In the genomic region with DNA sequence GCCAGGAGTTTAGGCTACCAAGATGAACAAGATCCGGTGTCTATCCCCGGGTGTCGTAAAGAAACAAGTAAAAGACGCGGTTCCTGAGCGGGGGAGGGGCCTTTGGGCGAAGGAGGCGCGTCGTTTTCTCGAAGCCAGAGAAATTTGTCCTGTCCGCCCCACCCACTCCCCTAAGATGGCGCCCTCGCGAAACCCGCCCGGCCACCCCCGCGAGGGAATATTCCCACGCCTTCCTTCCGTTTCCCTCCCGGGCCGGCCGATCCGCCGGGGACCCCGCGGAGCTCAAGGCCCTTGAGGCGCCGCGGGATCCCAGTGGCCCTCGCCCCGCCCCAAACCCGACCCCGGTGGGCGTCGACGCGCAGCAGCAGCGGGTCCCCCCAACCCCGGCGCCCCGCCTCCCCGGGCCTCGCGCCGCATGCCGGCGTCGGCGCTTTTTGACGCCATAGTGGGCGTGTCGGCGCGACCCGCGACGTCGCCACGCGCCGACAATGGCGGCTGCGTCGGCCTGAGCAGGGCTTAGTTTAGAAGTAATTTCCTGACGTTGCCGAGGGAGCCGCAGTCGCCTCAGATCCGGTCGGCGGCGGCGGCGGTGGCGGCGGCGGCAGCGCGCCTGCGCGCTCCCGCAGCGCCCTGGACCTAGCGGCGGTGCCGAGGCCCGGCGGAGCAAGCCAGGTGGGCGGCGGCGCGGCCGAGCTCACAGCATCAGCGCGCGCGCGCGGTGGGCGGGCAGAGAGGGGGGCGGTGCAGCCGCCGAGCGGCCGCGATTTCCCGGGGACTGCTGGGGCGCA, we compare ENCODE assay signal across 8 cellular contexts. TPM values are rescaled to one million over a fixed set of nuclear protein-coding genes. Genes with fewer than 3 reads are reported as not detected.
DNase-seq lines count a peak whose midpoint lies in the region; ATAC-seq and TF ChIP-seq lines count a peak whose summit lies in the region.

No MANE protein-coding gene starts in this region.

- no peak overlapping the region for H2BK5ac ChIP-seq in H9 (ENCODE audit: insufficient read length, low read length)

- H3K9me2 ChIP-seq in Loucy (replicated peaks; ENCODE audit: low read depth, low read length) = no peaks in the 10 kb centered on the region

- peak overlapping the region; percentile 86; the same call in 1 of the 2 replicates for H3K14ac ChIP-seq in H9 (ENCODE audit: insufficient read depth, low read length)

- no peak overlapping the region for H4K91ac ChIP-seq in H9 (ENCODE audit: insufficient read length, low read depth, low read length)

- H3K27ac Mint-ChIP-seq in H9 (peak overlapping the region; percentile 83 to 96 (median 90); a peak in 5 of 7 replicates), nephron progenitor cell (peak overlapping the region; percentile 98)

- H3K4ac ChIP-seq in H9 (ENCODE audit: low read depth, low read length) = no peak overlapping the region

- no peak overlapping the region for H2AK5ac ChIP-seq in H9 (ENCODE audit: insufficient read length, low read length)

- H3K36me3 ChIP-seq in Loucy (ENCODE audit: insufficient read depth, low read length) = peaks cover 13% of the 10 kb centered on the region; the same call in 1 of the 2 replicates

- H3K4me2 ChIP-seq in H9 (ENCODE audit: insufficient read depth, insufficient read length, low read length) (peak overlapping the region; percentile 77), Loucy (ENCODE audit: low read depth, low read length, poor library complexity, severe bottlenecking) (peak overlapping the region; percentile 94)

- TF ChIP-seq CTCF in H9 (conservative IDR thresholded peaks at IDR 0.05) (no peak), Loucy (conservative IDR thresholded peaks at IDR 0.05; ENCODE audit: low read length) (no peak), nephron progenitor cell (IDR thresholded peaks at IDR 0.05) (no peak)

- H3K36me3 Mint-ChIP-seq in H9 (ENCODE audit: insufficient read depth in 1 of 3, low read depth in 3 of 3) (peaks cover 7 to 14% (median 12%) of the 10 kb centered on the region in 3 experiments), nephron progenitor cell (ENCODE audit: low read depth) (peaks cover 5% of the 10 kb centered on the region)

- ATAC-seq in stimulated activated naive CD8-positive, alpha-beta T cell treated with anti-CD3 and anti-CD28 coated beads, Interleukin-15, Interleukin-2, amounts not matched to agents 100 U/mL and 50 U/mL, for 24 hours = peak; percentile 86

- no peaks in the 10 kb centered on the region for H3K27me3 ChIP-seq in H9 (ENCODE audit: insufficient read depth, low read length)
- H3K27me3 ChIP-seq in Loucy (ENCODE audit: insufficient read depth, low read length, poor library complexity, severe bottlenecking) = no peaks in the 10 kb centered on the region

- DNase-seq in G401 (ENCODE audit: low spot score) (peak; percentile 75), H9 (peak; percentile 78), fibroblast of the conjunctiva (ENCODE audit: low read depth) (peak; percentile 75), nephron progenitor cell (peak; percentile 83)
- peak; percentile 94 for DNase-seq in activated effector memory CD4-positive, alpha-beta T cell treated with anti-CD3 and anti-CD28 coated beads, Interleukin-2, amount 50 U/mL, for 16 hours
- peak; percentile 84 for DNase-seq in stimulated activated naive CD8-positive, alpha-beta T cell treated with anti-CD3 and anti-CD28 coated beads, Interleukin-15, Interleukin-2, amounts not matched to agents 100 U/mL and 50 U/mL, for 24 hours

- peak overlapping the region; percentile 66 for H3K9ac ChIP-seq in H9 (ENCODE audit: extremely low read depth, insufficient read length, low read length)
- H3K9ac ChIP-seq in Loucy (ENCODE audit: low read depth, low read length, poor library complexity, severe bottlenecking) = peak overlapping the region; percentile 95

- peak; percentile 36; the same call in 1 of the 2 replicates for TF ChIP-seq POLR2A in Raji (IDR thresholded peaks at IDR 0.05; ENCODE audit: insufficient read depth, low read depth, low read length)

- H3K4me3 Mint-ChIP-seq in H9 = peak overlapping the region; percentile 85 to 90
- peak overlapping the region; percentile 87 for H3K4me3 Mint-ChIP-seq in nephron progenitor cell

- no peak overlapping the region for H2BK120ac ChIP-seq in H9 (ENCODE audit: low read depth, low read length, poor library complexity, severe bottlenecking)

- H3K18ac ChIP-seq in H9 (ENCODE audit: insufficient read length, low read depth, low read length) = peak overlapping the region; percentile 79

- H3K4me1 Mint-ChIP-seq in H9 (peaks cover 4 to 7% of the 10 kb centered on the region in 2 experiments; a peak in 3 of 4 replicates), nephron progenitor cell (peaks cover 13% of the 10 kb centered on the region)

- peaks cover 37% of the 10 kb centered on the region for H3K9me3 ChIP-seq in H9 (ENCODE audit: control insufficient read depth, low read depth, low read length)
- H3K9me3 ChIP-seq in Loucy (ENCODE audit: insufficient read depth, low read depth, low read length) = no peaks in the 10 kb centered on the region

- peaks cover 6% of the 10 kb centered on the region for H3K23me2 ChIP-seq in H9 (ENCODE audit: insufficient read length, low read depth, low read length, poor library complexity, severe bottlenecking)

- peak overlapping the region; percentile 61 for H3K27ac ChIP-seq in H9 (ENCODE audit: insufficient read length, low read depth, low read length)

- no CpG with 5 or more reads among the region's 110 CpGs for WGBS in H9 (ENCODE audit: extremely low coverage, insufficient read length, low lambda C conversion rate)

- no peak overlapping the region for H3T11ph ChIP-seq in H9 (ENCODE audit: low read length)

- H3K56ac ChIP-seq in H9 (ENCODE audit: insufficient read length, low read depth, low read length) = no peak overlapping the region

- no peak overlapping the region for H3K23ac ChIP-seq in H9 (ENCODE audit: insufficient read length, low read depth, low read length)

- peak overlapping the region; percentile 93 for H3K4me3 ChIP-seq in Loucy (ENCODE audit: low read length, poor library complexity, severe bottlenecking)

- H3K79me2 ChIP-seq in H9 (ENCODE audit: insufficient read depth, low read length) (no peaks in the 10 kb centered on the region; the same call in 1 of the 2 replicates), Loucy (ENCODE audit: insufficient read depth, low read length) (peaks cover 35% of the 10 kb centered on the region)

- no peak overlapping the region for H4K5ac ChIP-seq in H9 (ENCODE audit: insufficient read length, low read depth, low read length)

- no peak overlapping the region for H2BK12ac ChIP-seq in H9 (ENCODE audit: insufficient read length, low read depth, low read length)

- no peak overlapping the region for H2BK15ac ChIP-seq in H9 (ENCODE audit: low read depth, low read length)

- in situ Hi-C loops in G401 (cut with HindIII; ENCODE audit: low sequenced_read_pairs) = no loop called here

- no peaks in the 10 kb centered on the region for H4K20me1 ChIP-seq in H9 (ENCODE audit: control insufficient read depth, insufficient read depth, insufficient read length)
- peaks cover 11% of the 10 kb centered on the region for H4K20me1 ChIP-seq in Loucy (ENCODE audit: insufficient read depth, low read length, poor library complexity, severe bottlenecking)

- peaks cover 52 to 55% of the 10 kb centered on the region in 2 experiments for H3K9me3 Mint-ChIP-seq in H9
- H3K9me3 Mint-ChIP-seq in nephron progenitor cell = peaks cover 27% of the 10 kb centered on the region

- no peak overlapping the region for H4K8ac ChIP-seq in H9 (replicated peaks; ENCODE audit: insufficient read length, low read depth, low read length)

- H2AFZ ChIP-seq in H9 (ENCODE audit: low read length) (no peak overlapping the region), Loucy (ENCODE audit: low read length) (peak overlapping the region; percentile 92)

- no peaks in the 10 kb centered on the region; the same call in 1 of the 2 replicates for H3F3A ChIP-seq in Loucy (ENCODE audit: low read depth)

- no peak overlapping the region for H2BK20ac ChIP-seq in H9 (ENCODE audit: low read depth, low read length, poor library complexity, severe bottlenecking)

- no peaks in the 10 kb centered on the region for H3K79me1 ChIP-seq in H9 (ENCODE audit: insufficient read depth, low read depth, low read length, poor library complexity, severe bottlenecking)

- H3K4me1 ChIP-seq in H9 (ENCODE audit: insufficient read depth, low read length) = no peaks in the 10 kb centered on the region
- peaks cover 19% of the 10 kb centered on the region for H3K4me1 ChIP-seq in Loucy (ENCODE audit: insufficient read depth, low read length, poor library complexity, severe bottlenecking)

- H3K27me3 Mint-ChIP-seq in H9 (ENCODE audit: low read depth) (no peaks in the 10 kb centered on the region; the same call in 1 of the 2 replicates), nephron progenitor cell (ENCODE audit: low read depth, poor library complexity) (peaks cover 6% of the 10 kb centered on the region)

RNA-seq across cellular contexts. Expression of gene HTATSF1, which starts 0.4 kb away (rescaled TPM):
- total RNA-seq in G401 (2014; rRNA removed; shearing (Covaris generic)) = 26.3 and 49.9 TPM in 2 replicates
- 49.5 and 51.5 TPM in 2 replicates for total RNA-seq in H9 (2021)

RNA-seq across cellular contexts. Expression of gene BRS3, which starts 9.2 kb away (rescaled TPM):
- total RNA-seq in G401 (2014; rRNA removed; shearing (Covaris generic)) = not detected in 2 replicates
- total RNA-seq in H9 (2021) = not detected in 2 replicates

RNA-seq across cellular contexts. Expression of gene VGLL1, which starts 35.1 kb away (rescaled TPM):
- total RNA-seq in G401 (2014; rRNA removed; shearing (Covaris generic)) = not detected in 2 replicates
- not detected in 2 replicates for total RNA-seq in H9 (2021)

Comparison
In these comparisons a context has a peak if more than half of its experiments do, and no peak if none do; other contexts are left out.
1. Peak in every context shown above with its lines: DNase-seq, ATAC-seq, H3K4me3 ChIP-seq and H3K27ac ChIP-seq.